In genomic region chr17:1604831-1605528, GRCh38 we compare ENCODE assay signal across 1 cellular context.
TF ChIP-seq lines count a peak whose summit lies in the region.

No MANE protein-coding gene starts in this region.

TF ChIP-seq in A549, 52 proteins besides CTCF, POLR2A, EP300 and RAD21 (continued from another document):
- no peak for TF ChIP-seq USF2 (IDR thresholded peaks at IDR 0.05)
- TF ChIP-seq POLR2AphosphoS2 (conservative IDR thresholded peaks at IDR 0.05; ENCODE audit: low read length): no peak
